In genomic region chr4:18022572-18023039, GRCh38 we compare ENCODE assay signal across 7 cellular contexts. TPM values are rescaled to one million over a fixed set of nuclear protein-coding genes. Genes with fewer than 3 reads are reported as not detected.
DNase-seq lines count a peak whose midpoint lies in the region; ATAC-seq and TF ChIP-seq lines count a peak whose summit lies in the region.

No MANE protein-coding gene starts in this region.

- H3K4me3 Mint-ChIP-seq in HFFc6: peak overlapping the region; percentile 97
- peak overlapping the region; percentile 80 for H3K4me3 Mint-ChIP-seq in activated CD4-positive, alpha-beta memory T cell treated with anti-CD3 and anti-CD28 coated beads, Interleukin-2, amount 10 ng/mL, durations not matched to agents 7 days and 5 days
- H3K4me3 Mint-ChIP-seq in stimulated activated memory B cell treated with anti-CD40 and anti-IgM and Interleukin-4, amounts not matched to agents 10 μg/mL and 1 μg/mL and 100 μg/mL, for 72 hours: peak overlapping the region; percentile 94

- peaks cover 23% of the 10 kb centered on the region for H3K4me1 Mint-ChIP-seq in HFFc6 (ENCODE audit: low read depth)
- H3K4me1 Mint-ChIP-seq in activated CD4-positive, alpha-beta memory T cell treated with anti-CD3 and anti-CD28 coated beads, Interleukin-2, amount 10 ng/mL, durations not matched to agents 7 days and 5 days: peaks cover 24% of the 10 kb centered on the region
- H3K4me1 Mint-ChIP-seq in stimulated activated memory B cell treated with anti-CD40 and anti-IgM and Interleukin-4, amounts not matched to agents 10 μg/mL and 1 μg/mL and 100 μg/mL, for 72 hours: peaks cover 26% of the 10 kb centered on the region

- no peak for DNase-seq in HFFc6
- no peak for DNase-seq in activated CD4-positive, alpha-beta memory T cell treated with anti-CD3 and anti-CD28 coated beads, Interleukin-2, amount 10 ng/mL, durations not matched to agents 7 days and 5 days
- DNase-seq in retina: no peak
- DNase-seq in UCSD-AML1 (lab: John Stamatoyannopoulos, UW; ENCODE audit: unreplicated experiment): no peak

- CTCF ChIA-PET in activated CD4-positive, alpha-beta memory T cell treated with anti-CD3 and anti-CD28 coated beads, Interleukin-2, amount 10 ng/mL, durations not matched to agents 7 days and 5 days (lab: Charles Lee): interaction anchor here (0.8 to 1.1 kb wide), 2 partner anchors 35 to 205 kb away, joined by 3 read pairs; no protein-coding TSS in a partner anchor

- peak overlapping the region; percentile 82 for H3K27ac Mint-ChIP-seq in HFFc6
- no peak overlapping the region for H3K27ac Mint-ChIP-seq in activated CD4-positive, alpha-beta memory T cell treated with anti-CD3 and anti-CD28 coated beads, Interleukin-2, amount 10 ng/mL, durations not matched to agents 7 days and 5 days
- peak overlapping the region; percentile 87 for H3K27ac Mint-ChIP-seq in stimulated activated memory B cell treated with anti-CD40 and anti-IgM and Interleukin-4, amounts not matched to agents 10 μg/mL and 1 μg/mL and 100 μg/mL, for 72 hours

- H3K9me3 ChIP-seq in iPS-18c (ENCODE audit: control insufficient read depth, insufficient read depth, low read length): no peaks in the 10 kb centered on the region

- H3K36me3 Mint-ChIP-seq in HFFc6 (ENCODE audit: low read depth): no peaks in the 10 kb centered on the region
- no peaks in the 10 kb centered on the region for H3K36me3 Mint-ChIP-seq in activated CD4-positive, alpha-beta memory T cell treated with anti-CD3 and anti-CD28 coated beads, Interleukin-2, amount 10 ng/mL, durations not matched to agents 7 days and 5 days (ENCODE audit: low read depth)
- H3K36me3 Mint-ChIP-seq in stimulated activated memory B cell treated with anti-CD40 and anti-IgM and Interleukin-4, amounts not matched to agents 10 μg/mL and 1 μg/mL and 100 μg/mL, for 72 hours: no peaks in the 10 kb centered on the region

- POLR2A ChIA-PET in activated CD4-positive, alpha-beta memory T cell treated with anti-CD3 and anti-CD28 coated beads, Interleukin-2, amount 10 ng/mL, durations not matched to agents 7 days and 5 days (lab: Charles Lee): interaction anchor here (1.1 to 1.2 kb wide), 4 partner anchors 212 to 444 kb away, joined by 3 to 10 read pairs (median 6); partner anchors contain the start of genes DCAF16, MED28 and NCAPG

- no peak for ATAC-seq in stimulated activated memory B cell treated with anti-CD40 and anti-IgM and Interleukin-4, amounts not matched to agents 10 μg/mL and 1 μg/mL and 100 μg/mL, for 72 hours
- no peak for ATAC-seq in HG02885 (IDR thresholded peaks at IDR 0.05; ENCODE audit: poor library complexity, unreplicated experiment)

- no peak for TF ChIP-seq CTCF in HFFc6 (IDR thresholded peaks at IDR 0.05)

- H3K4me3 ChIP-seq in iPS-18c (ENCODE audit: insufficient read depth, low read depth, low read length): peak overlapping the region; percentile 86

- peaks cover 2% of the 10 kb centered on the region; the same call in 1 of the 2 replicates for H3K27me3 Mint-ChIP-seq in HFFc6 (ENCODE audit: insufficient read depth)
- peaks cover 51% of the 10 kb centered on the region for H3K27me3 Mint-ChIP-seq in activated CD4-positive, alpha-beta memory T cell treated with anti-CD3 and anti-CD28 coated beads, Interleukin-2, amount 10 ng/mL, durations not matched to agents 7 days and 5 days
- H3K27me3 Mint-ChIP-seq in stimulated activated memory B cell treated with anti-CD40 and anti-IgM and Interleukin-4, amounts not matched to agents 10 μg/mL and 1 μg/mL and 100 μg/mL, for 72 hours: no peaks in the 10 kb centered on the region

- no peaks in the 10 kb centered on the region for H3K9me3 Mint-ChIP-seq in HFFc6
- no peaks in the 10 kb centered on the region for H3K9me3 Mint-ChIP-seq in activated CD4-positive, alpha-beta memory T cell treated with anti-CD3 and anti-CD28 coated beads, Interleukin-2, amount 10 ng/mL, durations not matched to agents 7 days and 5 days
- H3K9me3 Mint-ChIP-seq in stimulated activated memory B cell treated with anti-CD40 and anti-IgM and Interleukin-4, amounts not matched to agents 10 μg/mL and 1 μg/mL and 100 μg/mL, for 72 hours: no peaks in the 10 kb centered on the region

RNA-seq across cellular contexts. Expression of gene LCORL, which starts 1.1 kb away (rescaled TPM):
- 10 to 100 TPM in 4 of 6 experiments, 1 to 10 TPM in 2; 7.2 to 11.5 (median 10.2) TPM for total RNA-seq in HFFc6 (2021; fragmentation: NEBNext Ultra II Directional; extraction: Animal tissue kit (Norgen Biotek cat#: 25700))
- 10 to 100 TPM; 15.7 to 17.3 TPM for total RNA-seq in activated CD4-positive, alpha-beta memory T cell treated with anti-CD3 and anti-CD28 coated beads, Interleukin-2, amount 10 ng/mL, durations not matched to agents 7 days and 5 days
